In the genomic region with DNA sequence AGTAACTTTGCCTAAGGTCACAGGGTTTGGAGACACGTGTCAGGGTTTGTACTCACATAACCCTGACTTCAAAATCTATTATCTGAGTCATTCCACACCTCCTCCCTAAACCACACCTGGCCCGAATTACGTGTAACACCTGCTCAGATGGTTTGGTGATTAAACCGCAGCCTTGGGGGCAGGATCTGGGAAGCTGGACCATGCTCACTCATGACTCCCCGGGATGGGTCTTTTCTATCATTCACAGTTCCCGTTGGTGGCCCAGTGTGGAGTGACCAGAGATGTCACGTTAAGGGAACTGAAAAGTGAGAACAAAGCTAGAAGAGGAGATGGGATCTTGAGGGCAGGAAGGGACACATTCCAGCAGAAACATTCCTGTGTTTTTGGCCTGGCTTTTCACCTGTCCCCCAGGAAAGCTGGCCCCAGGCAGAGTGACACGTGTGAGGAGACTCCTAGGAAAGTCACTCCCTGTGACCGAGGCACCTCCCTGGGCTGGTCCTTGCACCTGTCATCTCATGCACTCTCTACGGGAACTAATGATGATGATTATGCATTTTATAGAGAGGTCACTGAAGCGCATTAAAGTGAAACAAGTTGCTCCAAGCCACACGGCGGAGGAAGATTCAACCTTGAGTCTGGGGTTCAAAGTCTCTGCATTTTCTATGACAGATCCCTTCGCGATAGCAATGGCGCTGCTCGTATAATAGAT, we compare ENCODE assay signal across 9 cellular contexts.
DNase-seq lines count a peak whose midpoint lies in the region; ATAC-seq, FAIRE-seq and TF ChIP-seq lines count a peak whose summit lies in the region.
"Had no signal": no experiment of that assay in that cellular context is flagged by ENCODE, and none has a peak within 500 bp of the region (broad histone marks: within the 10 kb centered on the region; RNA-seq: fewer than 3 reads in every experiment).

No MANE protein-coding gene starts in this region.

- H4K20me1 ChIP-seq in OCI-LY3 (ENCODE audit: insufficient read depth, low read length) = no peaks in the 10 kb centered on the region
- no peaks in the 10 kb centered on the region for H4K20me1 ChIP-seq in K562 (replicated peaks; ENCODE audit: control insufficient read depth, insufficient read depth, low read length)

- in situ Hi-C loops in K562 (cut with MboI) = no loop called here

- H3K4me2 ChIP-seq in OCI-LY3 (ENCODE audit: low read length) (peak overlapping the region; percentile 49), K562 (ENCODE audit: insufficient read depth, low read length) (no peak overlapping the region)

- H3K36me3 Mint-ChIP-seq in MCF 10A (ENCODE audit: insufficient read depth, unreplicated experiment) = no peaks in the 10 kb centered on the region
- H3K36me3 Mint-ChIP-seq in stimulated activated naive B cell treated with anti-CD40 and anti-IgM and Interleukin-4, amounts not matched to agents 10 μg/mL and 1 μg/mL and 100 μg/mL, for 72 hours = no peaks in the 10 kb centered on the region

- BruUV-seq in MCF 10A (replicated peaks; lab: Mats Ljungman, UMichigan) = no TSS peak
- no TSS peak for BruUV-seq in K562 (replicated peaks; lab: Mats Ljungman, UMichigan)

- no peaks in the 10 kb centered on the region for H3K27me3 Mint-ChIP-seq in MCF 10A (ENCODE audit: insufficient read depth, unreplicated experiment)
- H3K27me3 Mint-ChIP-seq in stimulated activated naive B cell treated with anti-CD40 and anti-IgM and Interleukin-4, amounts not matched to agents 10 μg/mL and 1 μg/mL and 100 μg/mL, for 72 hours = no peaks in the 10 kb centered on the region

- no peaks in the 10 kb centered on the region for H3K9me3 ChIP-seq in breast epithelium
- no peaks in the 10 kb centered on the region for H3K9me3 ChIP-seq in OCI-LY3 (ENCODE audit: insufficient read depth, low read length)
- no peaks in the 10 kb centered on the region for H3K9me3 ChIP-seq in K562 (replicated peaks; ENCODE audit: control insufficient read depth, insufficient read depth, low read depth, low read length)

- no peak for FAIRE-seq in K562 (lab: Jason Lieb, UNC)

- DNase-seq in MCF 10A (ENCODE audit: unreplicated experiment) (peak; percentile 75), breast epithelium (ENCODE audit: low spot score in 2 of 2) (no peak), K562 (ENCODE audit: extremely low read depth in 1 of 4, low spot score in 3 of 4) (no peak), hepatic stellate cell (ENCODE audit: low spot score) (no peak), DMS 273 (lab: John Stamatoyannopoulos, UW; ENCODE audit: unreplicated experiment) (no peak)
- DNase-seq in stimulated activated naive B cell treated with anti-CD40 and anti-IgM and Interleukin-4, amounts not matched to agents 10 μg/mL and 1 μg/mL and 100 μg/mL, for 72 hours = peak; percentile 37

- no peak for ATAC-seq in K562
- ATAC-seq in stimulated activated naive B cell treated with anti-CD40 and anti-IgM and Interleukin-4, amounts not matched to agents 10 μg/mL and 1 μg/mL and 100 μg/mL, for 72 hours (replicated peaks) = peak; percentile 73 to 81
- no peak for ATAC-seq in GM18505 (IDR thresholded peaks at IDR 0.05; ENCODE audit: unreplicated experiment)
- ATAC-seq: Panc1 had no signal

- H3K4me3 ChIP-seq in breast epithelium (no peak overlapping the region), OCI-LY3 (ENCODE audit: low read length) (peak overlapping the region; percentile 7), K562 (no peak overlapping the region)

- no peaks in the 10 kb centered on the region for H3K9me1 ChIP-seq in K562 (ENCODE audit: control insufficient read depth, insufficient read depth, low read length)

- no peak overlapping the region for H3K9ac ChIP-seq in OCI-LY3 (ENCODE audit: low read length)
- H3K9ac ChIP-seq in K562 (ENCODE audit: insufficient read depth in 1 of 2, low read depth in 2 of 2, low read length in 2 of 2) = no peak overlapping the region

- CTCF ChIA-PET in MCF 10A (lab: Yijun Ruan, JAX) (interaction anchor here (0.6 to 2.0 kb wide), 2 partner anchors 25 to 220 kb away, joined by 3 to 7 read pairs; no protein-coding TSS in a partner anchor), K562 (lab: Yijun Ruan, JAX; ENCODE audit: low intra/inter-chr PET ratio) (no interaction called here)

- no peaks in the 10 kb centered on the region for H3K4me1 ChIP-seq in breast epithelium
- peaks cover 17% of the 10 kb centered on the region for H3K4me1 ChIP-seq in OCI-LY3 (ENCODE audit: low read length)
- no peaks in the 10 kb centered on the region; a peak in 1 of 5 replicates for H3K4me1 ChIP-seq in K562 (replicated peaks in 1 of 2; ENCODE audit: control insufficient read depth in 2 of 2, insufficient read depth in 2 of 2, low read length in 2 of 2)

- TF ChIP-seq EP300 in K562 (IDR thresholded peaks at IDR 0.05; ENCODE audit: low read length) = no peak

- peak overlapping the region; percentile 10 for H3K4me3 Mint-ChIP-seq in MCF 10A (ENCODE audit: unreplicated experiment)
- H3K4me3 Mint-ChIP-seq in stimulated activated naive B cell treated with anti-CD40 and anti-IgM and Interleukin-4, amounts not matched to agents 10 μg/mL and 1 μg/mL and 100 μg/mL, for 72 hours = peak overlapping the region in 1 of 2 donors; percentile 11

- no peaks in the 10 kb centered on the region for H3K27me3 ChIP-seq in breast epithelium
- H3K27me3 ChIP-seq in OCI-LY3 (ENCODE audit: low read depth, low read length) = peaks cover 16% of the 10 kb centered on the region
- peaks cover 8 to 51% of the 10 kb centered on the region in 2 experiments; a peak in 4 of 5 replicates for H3K27me3 ChIP-seq in K562 (ENCODE audit: control insufficient read depth in 2 of 2, insufficient read depth in 2 of 2, low read length in 2 of 2)

- POLR2A ChIA-PET in MCF 10A (lab: Yijun Ruan, JAX) = interaction anchor here (0.7 to 3.1 kb wide), 7 partner anchors 8 to 494 kb away, joined by 3 to 24 read pairs (median 5); a partner anchor contains a TSS
- POLR2A ChIA-PET in K562 (lab: Yijun Ruan, JAX) = interaction anchor here (0.7 kb wide), 1 partner anchor 606 kb away, joined by 3 read pairs; no protein-coding TSS in a partner anchor

- H3K27ac ChIP-seq in breast epithelium (no peak overlapping the region), OCI-LY3 (ENCODE audit: low read length) (no peak overlapping the region), K562 (ENCODE audit: extremely low read depth, low read depth, low read length) (no peak overlapping the region)

- H3K9me3 Mint-ChIP-seq in MCF 10A (ENCODE audit: unreplicated experiment) = no peaks in the 10 kb centered on the region
- no peaks in the 10 kb centered on the region for H3K9me3 Mint-ChIP-seq in stimulated activated naive B cell treated with anti-CD40 and anti-IgM and Interleukin-4, amounts not matched to agents 10 μg/mL and 1 μg/mL and 100 μg/mL, for 72 hours

- H3K79me2 ChIP-seq in OCI-LY3 (ENCODE audit: low read length) = no peaks in the 10 kb centered on the region
- H3K79me2 ChIP-seq in K562 (ENCODE audit: control insufficient read depth, insufficient read depth, low read length) = no peaks in the 10 kb centered on the region

- TF ChIP-seq POLR2A in breast epithelium (IDR thresholded peaks at IDR 0.05) (no peak), K562 (conservative IDR thresholded peaks at IDR 0.05) (no peak), GM18505 (IDR thresholded peaks at IDR 0.05; ENCODE audit: borderline replicate concordance, extremely low read depth, insufficient read depth, insufficient read length) (no peak)

- TF ChIP-seq RAD21 in K562 (CRISPR knock-in tag; conservative IDR thresholded peaks at IDR 0.05 in 1 of 2, IDR thresholded peaks at IDR 0.05 in 1 of 2) = no peak

- H3K4me1 Mint-ChIP-seq in MCF 10A (ENCODE audit: insufficient read depth, unreplicated experiment) = peaks cover 56% of the 10 kb centered on the region
- peaks cover 24 to 42% of the 10 kb centered on the region in 2 donors for H3K4me1 Mint-ChIP-seq in stimulated activated naive B cell treated with anti-CD40 and anti-IgM and Interleukin-4, amounts not matched to agents 10 μg/mL and 1 μg/mL and 100 μg/mL, for 72 hours

- no peak overlapping the region for H2AFZ ChIP-seq in OCI-LY3 (ENCODE audit: low read depth, low read length)
- no peak overlapping the region for H2AFZ ChIP-seq in K562 (ENCODE audit: low read depth, low read length)

- WGBS in K562 (ENCODE audit: insufficient coverage, low coverage, missing lambda C conversion rate) = 4% methylated on average over 17 of the region's 17 CpGs

- H3K36me3 ChIP-seq in breast epithelium (no peaks in the 10 kb centered on the region), OCI-LY3 (replicated peaks; ENCODE audit: low read depth, low read length) (no peaks in the 10 kb centered on the region), K562 (ENCODE audit: control insufficient read depth, insufficient read depth, low read length) (no peaks in the 10 kb centered on the region)

- TF ChIP-seq CTCF in MCF 10A (IDR thresholded peaks at IDR 0.05; ENCODE audit: unreplicated experiment) (no peak), breast epithelium (IDR thresholded peaks at IDR 0.05) (no peak), OCI-LY3 (IDR thresholded peaks at IDR 0.05; ENCODE audit: low read depth, low read length) (no peak), K562 (IDR thresholded peaks at IDR 0.05 in 2 of 3, conservative IDR thresholded peaks at IDR 0.05 in 1 of 3; ENCODE audit: insufficient read depth in 2 of 3, low read depth in 1 of 3, low read length in 3 of 3) (no peak)

- no peak overlapping the region for H3K27ac Mint-ChIP-seq in MCF 10A (ENCODE audit: low read depth, unreplicated experiment)
- H3K27ac Mint-ChIP-seq in stimulated activated naive B cell treated with anti-CD40 and anti-IgM and Interleukin-4, amounts not matched to agents 10 μg/mL and 1 μg/mL and 100 μg/mL, for 72 hours = no peak overlapping the region

- intact Hi-C loops in MCF 10A (cut with micrococcal nuclease) (loop anchor here (5.0 kb wide), 1 partner anchor 106 kb away; a partner anchor contains a TSS), breast epithelium (cut with DNase I; ENCODE audit: low total_unique reads) (no loop called here), K562 (cut with micrococcal nuclease) (no loop called here)

TF ChIP-seq in K562, 482 proteins besides CTCF, POLR2A, EP300 and RAD21 (continues in another document):
- peak; percentile 39 for TF ChIP-seq MAFG (tag; conservative IDR thresholded peaks at IDR 0.05)
- TF ChIP-seq SRF (CRISPR knock-in tag; IDR thresholded peaks at IDR 0.05) = no peak
- TF ChIP-seq NFE2 (IDR thresholded peaks at IDR 0.05; ENCODE audit: low read depth) = peak; percentile 25; the same call in 1 of the 2 replicates
- TF ChIP-seq C11orf30 (IDR thresholded peaks at IDR 0.05; ENCODE audit: low read depth) = 0 out of 2 replicates have a peak, but pooled peaks have one; percentile 45
- TF ChIP-seq STAT5B (CRISPR knock-in tag; IDR thresholded peaks at IDR 0.05) = no peak

Comparison
In these comparisons a context has a peak if more than half of its experiments do, and no peak if none do; other contexts are left out.
1. DNase-seq: peak in MCF 10A (single experiment) and stimulated activated naive B cell treated with anti-CD40 and anti-IgM and Interleukin-4, amounts not matched to agents 10 μg/mL and 1 μg/mL and 100 μg/mL, for 72 hours (single experiment); none in breast epithelium (0 of 2), K562 (0 of 4), hepatic stellate cell (single experiment) and DMS 273 (single experiment).
2. ATAC-seq: peak in stimulated activated naive B cell treated with anti-CD40 and anti-IgM and Interleukin-4, amounts not matched to agents 10 μg/mL and 1 μg/mL and 100 μg/mL, for 72 hours (2 of 2); none in K562 (single experiment) and GM18505 (single experiment).